39 cellular contexts compared by ENCODE assay signal in genomic region chr7:146027243-146027642, GRCh38.
"Had no signal": no experiment of that assay in that cellular context is flagged by ENCODE, and none has a peak within 500 bp of the region (broad histone marks: within the 10 kb centered on the region; RNA-seq: fewer than 3 reads in every experiment).

No MANE protein-coding gene starts in this region.

- FAIRE-seq: bronchial epithelial cell had no signal

- H3K4me3 ChIP-seq: ascending aorta, cardiac muscle cell had no signal

- H3K4me3 Mint-ChIP-seq: activated CD4-positive, alpha-beta memory T cell treated with anti-CD3 and anti-CD28 coated beads, Interleukin-2, amount 10 ng/mL, durations not matched to agents 7 days and 5 days; activated CD4-positive, alpha-beta T cell treated with anti-CD3 and anti-CD28 coated beads for 36 hours; activated CD4-positive, alpha-beta T cell treated with anti-CD3 and anti-CD28 coated beads, Interleukin-2, amount 10 ng/mL, durations not matched to agents 7 days and 5 days; activated CD8-positive, alpha-beta memory T cell treated with anti-CD3 and anti-CD28 coated beads, Interleukin-2, amount 10 ng/mL, durations not matched to agents 7 days and 5 days; activated CD8-positive, alpha-beta T cell treated with anti-CD3 and anti-CD28 coated beads, Interleukin-2, amount 10 ng/mL, durations not matched to agents 7 days and 5 days; activated naive CD4-positive, alpha-beta T cell treated with anti-CD3 and anti-CD28 coated beads, Interleukin-2, amount 10 ng/mL, durations not matched to agents 7 days and 5 days; activated naive CD4-positive, alpha-beta T cell treated with anti-CD3 and anti-CD28 coated beads, Interleukin-2, amount 50 U/mL, for 24 hours; activated naive CD8-positive, alpha-beta T cell; activated naive CD8-positive, alpha-beta T cell treated with anti-CD3 and anti-CD28 coated beads, Interleukin-2, amount 10 ng/mL, durations not matched to agents 7 days and 5 days; activated naive CD8-positive, alpha-beta T cell treated with anti-CD3 and anti-CD28 coated beads, Interleukin-2, amount 50 U/mL, for 24 hours; activated T-cell treated with anti-CD3 and anti-CD28 coated beads, Interleukin-2, amount 50 U/mL, for 24 hours; brain; central memory CD8-positive, alpha-beta T cell; T-helper 1 cell treated with Interleukin-12 subunit alpha and Interleukin-12 subunit beta and Interleukin-4 antibody, amounts not matched to agents 30 μg/mL and 1 μg/mL, for 36 hours; T-helper 2 cell treated with Interferon-gamma antibody and Interleukin-4, amounts not matched to agents 5 μg/mL and 100 μg/mL, for 36 hours; WTC11 had no signal

- DNase-seq: activated CD4-positive, alpha-beta memory T cell treated with anti-CD3 and anti-CD28 coated beads, Interleukin-2, amount 10 ng/mL, durations not matched to agents 7 days and 5 days; activated CD4-positive, alpha-beta T cell treated with anti-CD3 and anti-CD28 coated beads for 1 hour; activated CD4-positive, alpha-beta T cell treated with anti-CD3 and anti-CD28 coated beads for 36 hours; activated CD4-positive, alpha-beta T cell treated with anti-CD3 and anti-CD28 coated beads for 48 hours; activated CD4-positive, alpha-beta T cell treated with anti-CD3 and anti-CD28 coated beads, Interleukin-2, amount 10 ng/mL, durations not matched to agents 7 days and 5 days; activated CD4-positive, alpha-beta T cell treated with anti-CD3 and anti-CD28 coated beads, Interleukin-2, amount 50 U/mL, for 48 hours; activated CD4-positive, CD25-positive, alpha-beta regulatory T cell; activated CD8-positive, alpha-beta memory T cell treated with anti-CD3 and anti-CD28 coated beads for 24 hours; activated CD8-positive, alpha-beta memory T cell treated with anti-CD3 and anti-CD28 coated beads, Interleukin-2, amount 10 ng/mL, durations not matched to agents 7 days and 5 days; activated CD8-positive, alpha-beta memory T cell treated with anti-CD3 and anti-CD28 coated beads, Interleukin-2, amount 50 U/mL, for 48 hours; activated CD8-positive, alpha-beta T cell treated with anti-CD3 and anti-CD28 coated beads, Interleukin-2, amount 10 ng/mL, durations not matched to agents 7 days and 5 days; activated effector memory CD4-positive, alpha-beta T cell treated with Interleukin-2 at 50 U/mL for 16 hours; activated gamma-delta T cell; activated naive CD4-positive, alpha-beta T cell treated with anti-CD3 and anti-CD28 coated beads, Interleukin-2, amount 10 ng/mL, durations not matched to agents 7 days and 5 days; activated naive CD4-positive, alpha-beta T cell treated with Interleukin-2 at 50 U/mL for 16 hours; activated naive CD8-positive, alpha-beta T cell treated with anti-CD3 and anti-CD28 coated beads, Interleukin-2, amount 10 ng/mL, durations not matched to agents 7 days and 5 days; activated naive CD8-positive, alpha-beta T cell treated with anti-CD3 and anti-CD28 coated beads, Interleukin-2, amount 50 U/mL, for 24 hours; activated T-cell treated with anti-CD3 and anti-CD28 coated beads, Interleukin-2, amount 50 U/mL, for 24 hours; activated T-cell treated with anti-CD3 and anti-CD28 coated beads, Interleukin-2, amount 50 U/mL, for 48 hours; amygdala; anterior cingulate cortex; caudate nucleus; cerebellar nuclear complex; T-helper 1 cell; T-helper 2 cell; T-helper 9 cell; WERI-Rb-1 had no signal

- H3K4me1 ChIP-seq: ascending aorta had no signal

- ATAC-seq: activated CD4-positive, alpha-beta T cell treated with anti-CD3 and anti-CD28 coated beads for 36 hours; activated CD4-positive, CD25-positive, alpha-beta regulatory T cell treated with anti-CD3 and anti-CD28 coated beads, Interleukin-2, amount 50 U/mL, for 24 hours; activated CD8-positive, alpha-beta memory T cell treated with anti-CD3 and anti-CD28 coated beads, Interleukin-2, amount 10 ng/mL, durations not matched to agents 7 days and 5 days; activated CD8-positive, alpha-beta T cell treated with anti-CD3 and anti-CD28 coated beads, Interleukin-2, amount 10 ng/mL, durations not matched to agents 7 days and 5 days; activated naive CD8-positive, alpha-beta T cell treated with anti-CD3 and anti-CD28 coated beads, Interleukin-2, amount 50 U/mL, for 24 hours; WTC11 had no signal

- H3K4me1 Mint-ChIP-seq: activated CD4-positive, alpha-beta memory T cell treated with anti-CD3 and anti-CD28 coated beads, Interleukin-2, amount 10 ng/mL, durations not matched to agents 7 days and 5 days; activated CD4-positive, alpha-beta T cell treated with anti-CD3 and anti-CD28 coated beads for 36 hours; activated CD4-positive, alpha-beta T cell treated with anti-CD3 and anti-CD28 coated beads, Interleukin-2, amount 10 ng/mL, durations not matched to agents 7 days and 5 days; activated CD8-positive, alpha-beta memory T cell treated with anti-CD3 and anti-CD28 coated beads, Interleukin-2, amount 10 ng/mL, durations not matched to agents 7 days and 5 days; activated naive CD4-positive, alpha-beta T cell treated with anti-CD3 and anti-CD28 coated beads, Interleukin-2, amount 10 ng/mL, durations not matched to agents 7 days and 5 days; activated naive CD4-positive, alpha-beta T cell treated with anti-CD3 and anti-CD28 coated beads, Interleukin-2, amount 50 U/mL, for 24 hours; activated naive CD8-positive, alpha-beta T cell treated with anti-CD3 and anti-CD28 coated beads, Interleukin-2, amount 10 ng/mL, durations not matched to agents 7 days and 5 days; activated naive CD8-positive, alpha-beta T cell treated with anti-CD3 and anti-CD28 coated beads, Interleukin-2, amount 50 U/mL, for 24 hours; brain; central memory CD8-positive, alpha-beta T cell had no signal

- H3K36me3 Mint-ChIP-seq: activated CD8-positive, alpha-beta memory T cell treated with anti-CD3 and anti-CD28 coated beads, Interleukin-2, amount 10 ng/mL, durations not matched to agents 7 days and 5 days; activated naive CD4-positive, alpha-beta T cell treated with anti-CD3 and anti-CD28 coated beads, Interleukin-2, amount 10 ng/mL, durations not matched to agents 7 days and 5 days; activated naive CD4-positive, alpha-beta T cell treated with anti-CD3 and anti-CD28 coated beads, Interleukin-2, amount 50 U/mL, for 24 hours; activated naive CD8-positive, alpha-beta T cell; activated naive CD8-positive, alpha-beta T cell treated with anti-CD3 and anti-CD28 coated beads, Interleukin-2, amount 10 ng/mL, durations not matched to agents 7 days and 5 days; brain had no signal

- H3K27me3 ChIP-seq: ascending aorta, cardiac muscle cell had no signal

- H3K36me3 ChIP-seq: ascending aorta, cardiac muscle cell, WERI-Rb-1 had no signal

- H3K27me3 Mint-ChIP-seq: activated CD4-positive, alpha-beta memory T cell treated with anti-CD3 and anti-CD28 coated beads, Interleukin-2, amount 10 ng/mL, durations not matched to agents 7 days and 5 days; activated CD4-positive, alpha-beta T cell treated with anti-CD3 and anti-CD28 coated beads for 36 hours; activated CD4-positive, alpha-beta T cell treated with anti-CD3 and anti-CD28 coated beads, Interleukin-2, amount 10 ng/mL, durations not matched to agents 7 days and 5 days; activated CD8-positive, alpha-beta memory T cell treated with anti-CD3 and anti-CD28 coated beads, Interleukin-2, amount 10 ng/mL, durations not matched to agents 7 days and 5 days; activated naive CD4-positive, alpha-beta T cell treated with anti-CD3 and anti-CD28 coated beads, Interleukin-2, amount 10 ng/mL, durations not matched to agents 7 days and 5 days; activated naive CD4-positive, alpha-beta T cell treated with anti-CD3 and anti-CD28 coated beads, Interleukin-2, amount 50 U/mL, for 24 hours; activated naive CD8-positive, alpha-beta T cell; activated naive CD8-positive, alpha-beta T cell treated with anti-CD3 and anti-CD28 coated beads, Interleukin-2, amount 10 ng/mL, durations not matched to agents 7 days and 5 days; activated naive CD8-positive, alpha-beta T cell treated with anti-CD3 and anti-CD28 coated beads, Interleukin-2, amount 50 U/mL, for 24 hours; activated T-cell treated with anti-CD3 and anti-CD28 coated beads, Interleukin-2, amount 50 U/mL, for 24 hours; brain; central memory CD8-positive, alpha-beta T cell had no signal

- H3K27ac Mint-ChIP-seq: activated CD4-positive, alpha-beta memory T cell treated with anti-CD3 and anti-CD28 coated beads, Interleukin-2, amount 10 ng/mL, durations not matched to agents 7 days and 5 days; activated CD4-positive, alpha-beta T cell treated with anti-CD3 and anti-CD28 coated beads for 36 hours; activated CD4-positive, alpha-beta T cell treated with anti-CD3 and anti-CD28 coated beads, Interleukin-2, amount 10 ng/mL, durations not matched to agents 7 days and 5 days; activated CD8-positive, alpha-beta memory T cell treated with anti-CD3 and anti-CD28 coated beads, Interleukin-2, amount 10 ng/mL, durations not matched to agents 7 days and 5 days; activated CD8-positive, alpha-beta T cell treated with anti-CD3 and anti-CD28 coated beads, Interleukin-2, amount 10 ng/mL, durations not matched to agents 7 days and 5 days; activated naive CD4-positive, alpha-beta T cell treated with anti-CD3 and anti-CD28 coated beads, Interleukin-2, amount 10 ng/mL, durations not matched to agents 7 days and 5 days; activated naive CD4-positive, alpha-beta T cell treated with anti-CD3 and anti-CD28 coated beads, Interleukin-2, amount 50 U/mL, for 24 hours; activated naive CD8-positive, alpha-beta T cell; activated naive CD8-positive, alpha-beta T cell treated with anti-CD3 and anti-CD28 coated beads, Interleukin-2, amount 10 ng/mL, durations not matched to agents 7 days and 5 days; activated naive CD8-positive, alpha-beta T cell treated with anti-CD3 and anti-CD28 coated beads, Interleukin-2, amount 50 U/mL, for 24 hours; activated T-cell treated with anti-CD3 and anti-CD28 coated beads, Interleukin-2, amount 50 U/mL, for 24 hours; activated T-helper 2 cell treated with anti-CD3 and anti-CD28 coated beads, Interferon-gamma antibody, Interleukin-2, Interleukin-4, amounts not matched to agents 10 μg/mL and 5 μg/mL and 100 μg/mL, durations not matched to agents 14 hours and 24 hours and 36 hours; brain; T-helper 1 cell treated with Interleukin-12 subunit alpha and Interleukin-12 subunit beta and Interleukin-4 antibody, amounts not matched to agents 30 μg/mL and 1 μg/mL, for 36 hours; T-helper 2 cell treated with Interferon-gamma antibody and Interleukin-4, amounts not matched to agents 5 μg/mL and 100 μg/mL, for 36 hours; WTC11 had no signal

- H3K9me3 ChIP-seq: ascending aorta had no signal

- H3K27ac ChIP-seq: ascending aorta, cardiac muscle cell, WERI-Rb-1 had no signal
